In genomic region chr13:76000131-76000530, GRCh38 we compare ENCODE assay signal across 17 cellular contexts.
"Had no signal": no experiment of that assay in that cellular context is flagged by ENCODE, and none has a peak within 500 bp of the region (broad histone marks: within the 10 kb centered on the region; RNA-seq: fewer than 3 reads in every experiment).

No MANE protein-coding gene starts in this region.

- ATAC-seq: activated naive CD8-positive, alpha-beta T cell treated with anti-CD3 and anti-CD28 coated beads, Interleukin-2, amount 50 U/mL, for 24 hours; heart left ventricle; left ventricle myocardium superior; stimulated activated naive CD8-positive, alpha-beta T cell treated with anti-CD3 and anti-CD28 coated beads, Interleukin-15, amount 100 ng/mL, for 72 hours; upper lobe of right lung; WTC11 had no signal

- H3K4me3 Mint-ChIP-seq: activated naive CD8-positive, alpha-beta T cell treated with anti-CD3 and anti-CD28 coated beads, Interleukin-2, amount 50 U/mL, for 24 hours; nephron; stimulated activated naive CD8-positive, alpha-beta T cell treated with anti-CD3 and anti-CD28 coated beads, Interleukin-15, amount 100 ng/mL, for 72 hours; WTC11 had no signal

- H3K4me1 ChIP-seq: colonic mucosa, testis, upper lobe of right lung had no signal

- H3K36me3 Mint-ChIP-seq: WTC11 had no signal

- H3K9me3 ChIP-seq: colonic mucosa, heart left ventricle, ovary, testis, upper lobe of right lung had no signal

- H3K4me3 ChIP-seq: colonic mucosa, heart left ventricle, ovary, testis, upper lobe of right lung had no signal

- H3K27me3 Mint-ChIP-seq: activated naive CD8-positive, alpha-beta T cell treated with anti-CD3 and anti-CD28 coated beads, Interleukin-2, amount 50 U/mL, for 24 hours; stimulated activated naive CD8-positive, alpha-beta T cell treated with anti-CD3 and anti-CD28 coated beads, Interleukin-15, amount 100 ng/mL, for 72 hours had no signal

- H3K27me3 ChIP-seq: colonic mucosa, heart left ventricle, ovary, testis, upper lobe of right lung had no signal

- H3K36me3 ChIP-seq: colonic mucosa, heart left ventricle, ovary, upper lobe of right lung had no signal

- H3K9me3 Mint-ChIP-seq: activated naive CD8-positive, alpha-beta T cell treated with anti-CD3 and anti-CD28 coated beads, Interleukin-2, amount 50 U/mL, for 24 hours; nephron; stimulated activated naive CD8-positive, alpha-beta T cell treated with anti-CD3 and anti-CD28 coated beads, Interleukin-15, amount 100 ng/mL, for 72 hours; WTC11 had no signal

- H3K27ac ChIP-seq: colonic mucosa, heart left ventricle, ovary, testis, upper lobe of right lung had no signal

- H3K27ac Mint-ChIP-seq: activated naive CD8-positive, alpha-beta T cell treated with anti-CD3 and anti-CD28 coated beads, Interleukin-2, amount 50 U/mL, for 24 hours; stimulated activated naive CD8-positive, alpha-beta T cell treated with anti-CD3 and anti-CD28 coated beads, Interleukin-15, amount 100 ng/mL, for 72 hours; WTC11 had no signal

- H3K4me1 Mint-ChIP-seq: activated naive CD8-positive, alpha-beta T cell treated with anti-CD3 and anti-CD28 coated beads, Interleukin-2, amount 50 U/mL, for 24 hours; nephron; WTC11 had no signal

- DNase-seq: activated CD4-positive, alpha-beta T cell treated with anti-CD3 and anti-CD28 coated beads for 48 hours; activated naive CD4-positive, alpha-beta T cell treated with Interleukin-2 at 50 U/mL for 16 hours; activated naive CD8-positive, alpha-beta T cell treated with anti-CD3 and anti-CD28 coated beads, Interleukin-2, amount 50 U/mL, for 24 hours; colonic mucosa; effector CD4-positive, alpha-beta T cell; heart left ventricle; islet precursor cell; left ventricle myocardium superior; mesendoderm; ovary; stimulated activated CD4-positive, alpha-beta T cell treated with anti-CD3 and anti-CD28 coated beads, Interleukin-4, amount 100 ng/mL, for 24 hours; stimulated activated naive CD8-positive, alpha-beta T cell treated with anti-CD3 and anti-CD28 coated beads, Interleukin-15, amount 100 ng/mL, for 72 hours; T1000; testis; upper lobe of right lung had no signal
